In genomic region chr19:30102666-30103065, GRCh38 we compare ENCODE assay signal across 30 cellular contexts.
"Had no signal": no experiment of that assay in that cellular context is flagged by ENCODE, and none has a peak within 500 bp of the region (broad histone marks: within the 10 kb centered on the region; RNA-seq: fewer than 3 reads in every experiment).

No MANE protein-coding gene starts in this region.

- H3K27ac ChIP-seq: brain microvascular endothelial cell, coronary artery, esophagus muscularis mucosa, foreskin keratinocyte, gastrocnemius medialis, WERI-Rb-1 had no signal

- ATAC-seq: activated CD4-positive, CD25-positive, alpha-beta regulatory T cell treated with anti-CD3 and anti-CD28 coated beads, Interleukin-2, amount 50 U/mL, for 24 hours; activated CD8-positive, alpha-beta memory T cell treated with anti-CD3 and anti-CD28 coated beads, Interleukin-2, amount 10 ng/mL, durations not matched to agents 7 days and 5 days; activated CD8-positive, alpha-beta T cell treated with anti-CD3 and anti-CD28 coated beads, Interleukin-2, amount 10 ng/mL, durations not matched to agents 7 days and 5 days; activated naive CD4-positive, alpha-beta T cell treated with anti-CD3 and anti-CD28 coated beads, Interleukin-2, amount 50 U/mL, for 72 hours; effector memory CD8-positive, alpha-beta T cell; foreskin keratinocyte; gastrocnemius medialis; T-helper 17 cell had no signal

- DNase-seq: activated B cell treated with CpG ODN at 0.5 μM for 24 hours; activated CD4-positive, alpha-beta memory T cell treated with anti-CD3 and anti-CD28 coated beads for 36 hours; activated CD4-positive, alpha-beta T cell treated with anti-CD3 and anti-CD28 coated beads for 48 hours; activated CD4-positive, alpha-beta T cell treated with anti-CD3 and anti-CD28 coated beads, Interleukin-2, amount 50 U/mL, for 1 hour; activated CD8-positive, alpha-beta memory T cell treated with anti-CD3 and anti-CD28 coated beads, Interleukin-2, amount 10 ng/mL, durations not matched to agents 7 days and 5 days; activated CD8-positive, alpha-beta memory T cell treated with anti-CD3 and anti-CD28 coated beads, Interleukin-2, amount 50 U/mL, for 4 hours; activated CD8-positive, alpha-beta T cell treated with anti-CD3 and anti-CD28 coated beads, Interleukin-2, amount 10 ng/mL, durations not matched to agents 7 days and 5 days; activated gamma-delta T cell; activated naive CD4-positive, alpha-beta T cell; activated naive CD4-positive, alpha-beta T cell treated with anti-CD3 and anti-CD28 coated beads, Interleukin-2, amount 10 ng/mL, durations not matched to agents 7 days and 5 days; activated naive CD8-positive, alpha-beta T cell treated with anti-CD3 and anti-CD28 coated beads, Interleukin-2, amount 10 ng/mL, durations not matched to agents 7 days and 5 days; activated T-cell treated with anti-CD3 and anti-CD28 coated beads, Interleukin-2, amount 50 U/mL, for 1 hour; activated T-cell treated with anti-CD3 and anti-CD28 coated beads, Interleukin-2, amount 50 U/mL, for 48 hours; brain microvascular endothelial cell; effector CD4-positive, alpha-beta T cell; effector memory CD8-positive, alpha-beta T cell; erythroblast; foreskin keratinocyte; gastrocnemius medialis; glutamatergic neuron; T-helper 1 cell; T-helper 17 cell; T1000; WERI-Rb-1 had no signal

- FAIRE-seq: astrocyte, bronchial epithelial cell had no signal

- H3K27me3 ChIP-seq: brain microvascular endothelial cell, foreskin keratinocyte, gastrocnemius medialis had no signal
